Comparison of ENCODE assay signal across 11 cellular contexts in genomic region chr13:27583645-27584044, GRCh38. TPM values are rescaled to one million over a fixed set of nuclear protein-coding genes. Genes with fewer than 3 reads are reported as not detected.
DNase-seq lines count a peak whose midpoint lies in the region; ATAC-seq lines count a peak whose summit lies in the region.
"Had no signal": no experiment of that assay in that cellular context is flagged by ENCODE, and none has a peak within 500 bp of the region (broad histone marks: within the 10 kb centered on the region; RNA-seq: fewer than 3 reads in every experiment).

No MANE protein-coding gene starts in this region.

- peaks cover 3% of the 10 kb centered on the region for H3K9me3 Mint-ChIP-seq in activated CD8-positive, alpha-beta T cell treated with anti-CD3 and anti-CD28 coated beads, Interleukin-2, amount 10 ng/mL, durations not matched to agents 7 days and 5 days (ENCODE audit: insufficient read depth)
- H3K9me3 Mint-ChIP-seq: natural killer cell treated with Interleukin-12 subunit alpha and Interleukin-12 subunit beta and Interleukin-15 and Interleukin-18, amount 100 ng/mL, for 72 hours had no signal

- ATAC-seq in activated CD8-positive, alpha-beta T cell treated with anti-CD3 and anti-CD28 coated beads, Interleukin-2, amount 10 ng/mL, durations not matched to agents 7 days and 5 days, result no peak
- ATAC-seq: natural killer cell treated with Interleukin-12 subunit alpha and Interleukin-12 subunit beta and Interleukin-15 and Interleukin-18, amount 100 ng/mL, for 72 hours; SK-N-SH treated with all-trans-retinoic acid at 6 μM for 48 hours had no signal

- CTCF ChIA-PET in activated CD8-positive, alpha-beta T cell treated with anti-CD3 and anti-CD28 coated beads, Interleukin-2, amount 10 ng/mL, durations not matched to agents 7 days and 5 days (lab: Charles Lee), result no interaction called here

- H3K27ac Mint-ChIP-seq in activated CD8-positive, alpha-beta T cell treated with anti-CD3 and anti-CD28 coated beads, Interleukin-2, amount 10 ng/mL, durations not matched to agents 7 days and 5 days, result peak overlapping the region; percentile 51
- H3K27ac Mint-ChIP-seq: natural killer cell treated with Interleukin-12 subunit alpha and Interleukin-12 subunit beta and Interleukin-15 and Interleukin-18, amount 100 ng/mL, for 72 hours had no signal

- POLR2A ChIA-PET in activated CD8-positive, alpha-beta T cell treated with anti-CD3 and anti-CD28 coated beads, Interleukin-2, amount 10 ng/mL, durations not matched to agents 7 days and 5 days (lab: Charles Lee), result no interaction called here

- no peaks in the 10 kb centered on the region for H3K27me3 Mint-ChIP-seq in activated CD8-positive, alpha-beta T cell treated with anti-CD3 and anti-CD28 coated beads, Interleukin-2, amount 10 ng/mL, durations not matched to agents 7 days and 5 days (ENCODE audit: low read depth)
- H3K27me3 Mint-ChIP-seq: natural killer cell treated with Interleukin-12 subunit alpha and Interleukin-12 subunit beta and Interleukin-15 and Interleukin-18, amount 100 ng/mL, for 72 hours had no signal

- DNase-seq in AG20443 (ENCODE audit: low spot score) (peak; percentile 14), EL (peak; percentile 37), kidney glomerular epithelial cell (lab: John Stamatoyannopoulos, UW) (peak; percentile 11), HT-29 (ENCODE audit: low spot score) (no peak), NCI-H510A treated with DMSO at 0.1 percent for 48 hours (lab: John Stamatoyannopoulos, UW) (no peak), HK-2 (ENCODE audit: unreplicated experiment) (no peak), medulla oblongata (ENCODE audit: extremely low spot score) (no peak)
- no peak for DNase-seq in activated CD8-positive, alpha-beta T cell treated with anti-CD3 and anti-CD28 coated beads, Interleukin-2, amount 10 ng/mL, durations not matched to agents 7 days and 5 days
- DNase-seq: Caco-2 had no signal

- H3K4me1 Mint-ChIP-seq in activated CD8-positive, alpha-beta T cell treated with anti-CD3 and anti-CD28 coated beads, Interleukin-2, amount 10 ng/mL, durations not matched to agents 7 days and 5 days (ENCODE audit: low read depth), result peaks cover 30% of the 10 kb centered on the region

- H3K4me3 Mint-ChIP-seq in activated CD8-positive, alpha-beta T cell treated with anti-CD3 and anti-CD28 coated beads, Interleukin-2, amount 10 ng/mL, durations not matched to agents 7 days and 5 days, result peak overlapping the region; percentile 11
- H3K4me3 Mint-ChIP-seq: natural killer cell treated with Interleukin-12 subunit alpha and Interleukin-12 subunit beta and Interleukin-15 and Interleukin-18, amount 100 ng/mL, for 72 hours had no signal

- peaks cover 15% of the 10 kb centered on the region for H3K36me3 Mint-ChIP-seq in activated CD8-positive, alpha-beta T cell treated with anti-CD3 and anti-CD28 coated beads, Interleukin-2, amount 10 ng/mL, durations not matched to agents 7 days and 5 days (ENCODE audit: low read depth)
- H3K36me3 Mint-ChIP-seq: natural killer cell treated with Interleukin-12 subunit alpha and Interleukin-12 subunit beta and Interleukin-15 and Interleukin-18, amount 100 ng/mL, for 72 hours had no signal

RNA-seq across cellular contexts. Expression of gene LNX2, which starts 36.7 kb away (rescaled TPM):
- total RNA-seq in activated CD8-positive, alpha-beta T cell treated with anti-CD3 and anti-CD28 coated beads, Interleukin-2, amount 10 ng/mL, durations not matched to agents 7 days and 5 days, result 1 to 10 TPM; 7.1 to 7.6 TPM
- 19.7 and 20.0 TPM in 2 replicates for total RNA-seq in HT-29 (2014; rRNA removed; shearing (Covaris generic))

RNA-seq across cellular contexts. Expression of gene POLR1D, which starts 38.0 kb away (rescaled TPM):
- total RNA-seq in activated CD8-positive, alpha-beta T cell treated with anti-CD3 and anti-CD28 coated beads, Interleukin-2, amount 10 ng/mL, durations not matched to agents 7 days and 5 days, result 100 to 1,000 TPM; 140 to 142 TPM
- 314 and 373 TPM in 2 replicates for total RNA-seq in HT-29 (2014; rRNA removed; shearing (Covaris generic))

Comparison
In these comparisons a context has a peak if more than half of its experiments do, and no peak if none do; other contexts are left out.
1. DNase-seq: peak in AG20443 (single experiment), EL (single experiment) and kidney glomerular epithelial cell (single experiment); none in activated CD8-positive, alpha-beta T cell treated with anti-CD3 and anti-CD28 coated beads, Interleukin-2, amount 10 ng/mL, durations not matched to agents 7 days and 5 days (single experiment), HT-29 (single experiment), NCI-H510A treated with DMSO at 0.1 percent for 48 hours (single experiment), HK-2 (single experiment) and medulla oblongata (single experiment).